Comparison of ENCODE assay signal across 1 cellular context in genomic region chr1:99749948-99750347, GRCh38.
TF ChIP-seq lines count a peak whose summit lies in the region.

No MANE protein-coding gene starts in this region.

TF ChIP-seq in GM12878, 131 proteins besides CTCF, POLR2A, EP300 and RAD21 (continued from another document and continues in another):
- TF ChIP-seq NKRF (conservative IDR thresholded peaks at IDR 0.05) (no peak), MYB (IDR thresholded peaks at IDR 0.05; ENCODE audit: borderline replicate concordance, low read depth, low read length) (no peak), SUPT20H (IDR thresholded peaks at IDR 0.05; ENCODE audit: borderline replicate concordance, control insufficient read depth, low read depth, low read length) (no peak), IRF3 (IDR thresholded peaks at IDR 0.05) (no peak), NFIC (IDR thresholded peaks at IDR 0.05; ENCODE audit: low read depth, low read length) (0 out of 2 replicates have a peak, but pooled peaks have one; percentile 22), RUNX3 (IDR thresholded peaks at IDR 0.05; ENCODE audit: low read length) (peak; percentile 93), ZNF217 (IDR thresholded peaks at IDR 0.05) (no peak), SMAD5 (IDR thresholded peaks at IDR 0.05; ENCODE audit: low read depth) (no peak), CBX5 (IDR thresholded peaks at IDR 0.05; ENCODE audit: low read depth) (no peak), MTA2 (IDR thresholded peaks at IDR 0.05; ENCODE audit: low read depth) (peak; percentile 76), RB1 (IDR thresholded peaks at IDR 0.05; ENCODE audit: borderline replicate concordance) (no peak), CEBPZ (IDR thresholded peaks at IDR 0.05; ENCODE audit: low read depth, low read length) (no peak), GATAD2B (conservative IDR thresholded peaks at IDR 0.05; ENCODE audit: low read depth) (0 out of 2 replicates have a peak, but pooled peaks have one; percentile 38), ZNF622 (IDR thresholded peaks at IDR 0.05) (no peak), CREB1 (IDR thresholded peaks at IDR 0.05; ENCODE audit: low read depth) (no peak), MTA3 (IDR thresholded peaks at IDR 0.05; ENCODE audit: borderline replicate concordance, low read length) (no peak), FOXK2 (IDR thresholded peaks at IDR 0.05) (no peak), KLF5 (IDR thresholded peaks at IDR 0.05; ENCODE audit: partially characterized antibody) (no peak), ATF2 (IDR thresholded peaks at IDR 0.05; ENCODE audit: low read length) (peak; percentile 23; the same call in 1 of the 2 replicates), SIX5 (IDR thresholded peaks at IDR 0.05; ENCODE audit: low read depth, low read length, severe bottlenecking) (no peak), KAT2A (conservative IDR thresholded peaks at IDR 0.05; ENCODE audit: control insufficient read depth, low read depth, low read length) (no peak), DPF2 (IDR thresholded peaks at IDR 0.05) (peak; percentile 74), TCF3 (IDR thresholded peaks at IDR 0.05; ENCODE audit: borderline replicate concordance, insufficient read depth, low read depth, low read length) (no peak), NR2F1 (conservative IDR thresholded peaks at IDR 0.05) (peak; percentile 86), ZNF592 (IDR thresholded peaks at IDR 0.05) (no peak), CEBPB (IDR thresholded peaks at IDR 0.05; ENCODE audit: borderline replicate concordance in 1 of 2, low read depth in 2 of 2, low read length in 2 of 2) (no peak), BRCA1 (IDR thresholded peaks at IDR 0.05; ENCODE audit: low read depth, low read length) (no peak), FOS (IDR thresholded peaks at IDR 0.05; ENCODE audit: borderline replicate concordance, extremely low read depth, insufficient read length) (no peak), IKZF2 (IDR thresholded peaks at IDR 0.05) (peak; percentile 83 to 88; a peak in 3 of 4 replicates), JUNB (IDR thresholded peaks at IDR 0.05) (no peak), NBN (IDR thresholded peaks at IDR 0.05) (peak; percentile 67), ZBTB4 (CRISPR knock-in tag; IDR thresholded peaks at IDR 0.05) (no peak), MAX (IDR thresholded peaks at IDR 0.05; ENCODE audit: low read depth, low read length) (no peak), CHD2 (IDR thresholded peaks at IDR 0.05; ENCODE audit: borderline replicate concordance, low read depth, low read length) (no peak), LARP7 (IDR thresholded peaks at IDR 0.05) (no peak), NR2C1 (IDR thresholded peaks at IDR 0.05) (no peak), IRF4 (IDR thresholded peaks at IDR 0.05; ENCODE audit: low read depth, low read length) (no peak), SPI1 (IDR thresholded peaks at IDR 0.05; ENCODE audit: borderline replicate concordance, insufficient read depth, low read depth, low read length) (no peak), USF2 (IDR thresholded peaks at IDR 0.05; ENCODE audit: borderline replicate concordance, low read depth, low read length) (no peak), E2F4 (IDR thresholded peaks at IDR 0.05; ENCODE audit: low read depth, low read length) (no peak), BHLHE40 (IDR thresholded peaks at IDR 0.05; ENCODE audit: borderline replicate concordance in 1 of 2, low read depth in 2 of 2, low read length in 1 of 2) (peak in 1 of 2 experiments; percentile 54; a peak in 1 of 4 replicates), POLR2AphosphoS5 (IDR thresholded peaks at IDR 0.05; ENCODE audit: low read length) (no peak), CHD4 (IDR thresholded peaks at IDR 0.05) (no peak), PML (IDR thresholded peaks at IDR 0.05; ENCODE audit: low read length) (no peak), SP1 (IDR thresholded peaks at IDR 0.05; ENCODE audit: low read depth, low read length) (no peak), RELB (IDR thresholded peaks at IDR 0.05; ENCODE audit: low read depth) (peak; percentile 91), MEF2B (IDR thresholded peaks at IDR 0.05; ENCODE audit: partially characterized antibody, poor library complexity, severe bottlenecking) (peak; percentile 45)
